15 cellular contexts compared by ENCODE assay signal in genomic region chr12:90216815-90217214, GRCh38.
A peak's percentile ranks its signal among the peaks of the same experiment; 100 is the strongest.
DNase-seq lines count a peak whose midpoint lies in the region; ATAC-seq, FAIRE-seq and TF ChIP-seq lines count a peak whose summit lies in the region.
"Had no signal": no experiment of that assay in that cellular context is flagged by ENCODE, and none has a peak within 500 bp of the region (broad histone marks: within the 10 kb centered on the region; RNA-seq: fewer than 3 reads in every experiment).

No MANE protein-coding gene starts in this region.

- H3K27me3 ChIP-seq in PC-3 (ENCODE audit: low read length) (no peaks in the 10 kb centered on the region), keratinocyte (ENCODE audit: control insufficient read depth, extremely low read depth, insufficient read depth, low read length) (no peaks in the 10 kb centered on the region), esophagus muscularis mucosa (no peaks in the 10 kb centered on the region), hepatocyte (no peaks in the 10 kb centered on the region)
- H3K27me3 ChIP-seq: colonic mucosa, gastrocnemius medialis had no signal

- no peaks in the 10 kb centered on the region for H3K36me3 ChIP-seq in PC-3 (ENCODE audit: low read depth, low read length)
- H3K36me3 ChIP-seq in keratinocyte (ENCODE audit: control insufficient read depth in 2 of 2, extremely low read depth in 1 of 2, insufficient read depth in 2 of 2, low read length in 2 of 2) = no peaks in the 10 kb centered on the region
- no peaks in the 10 kb centered on the region for H3K36me3 ChIP-seq in esophagus muscularis mucosa
- H3K36me3 ChIP-seq in hepatocyte (replicated peaks; ENCODE audit: insufficient read depth, low read depth) = no peaks in the 10 kb centered on the region
- H3K36me3 ChIP-seq: colonic mucosa, gastrocnemius medialis, lower lobe of right lung had no signal

- no peaks in the 10 kb centered on the region for H3F3A ChIP-seq in PC-3 (ENCODE audit: low read length, unreplicated experiment)

- H3K4me3 Mint-ChIP-seq in Calu3 (ENCODE audit: low read depth, unreplicated experiment) = no peak overlapping the region
- H3K4me3 Mint-ChIP-seq: activated CD4-positive, alpha-beta T cell treated with anti-CD3 and anti-CD28 coated beads, Interleukin-2, amount 10 ng/mL, durations not matched to agents 7 days and 5 days had no signal

- no peak for TF ChIP-seq CTCF in Calu3 (IDR thresholded peaks at IDR 0.05; ENCODE audit: unreplicated experiment)
- TF ChIP-seq CTCF in PC-3 (conservative IDR thresholded peaks at IDR 0.05; ENCODE audit: low read depth, low read length) = no peak
- no peak for TF ChIP-seq CTCF in keratinocyte (optimal IDR thresholded peaks at IDR 0.05 in 1 of 3, IDR thresholded peaks at IDR 0.05 in 1 of 3, conservative IDR thresholded peaks at IDR 0.05 in 1 of 3; ENCODE audit: extremely low read depth in 1 of 3, insufficient read depth in 2 of 3, low read length in 3 of 3)
- no peak for TF ChIP-seq CTCF in esophagus muscularis mucosa (IDR thresholded peaks at IDR 0.05)
- no peak for TF ChIP-seq CTCF in hepatocyte (IDR thresholded peaks at IDR 0.05; ENCODE audit: poor library complexity)

- H4K20me1 ChIP-seq in PC-3 (ENCODE audit: low read length) (no peaks in the 10 kb centered on the region), keratinocyte (ENCODE audit: control insufficient read depth, extremely low read depth, insufficient read depth, low read length) (no peaks in the 10 kb centered on the region), hepatocyte (ENCODE audit: insufficient read depth, poor library complexity, severe bottlenecking) (no peaks in the 10 kb centered on the region)

- no peak overlapping the region for H3K4me2 ChIP-seq in PC-3 (ENCODE audit: low read length)
- no peak overlapping the region for H3K4me2 ChIP-seq in keratinocyte (ENCODE audit: control insufficient read depth, extremely low read depth, insufficient read depth, low read depth, low read length)
- no peak overlapping the region for H3K4me2 ChIP-seq in hepatocyte

- no peaks in the 10 kb centered on the region for H3K9me3 ChIP-seq in PC-3 (ENCODE audit: low read length)
- no peaks in the 10 kb centered on the region for H3K9me3 ChIP-seq in keratinocyte (ENCODE audit: control insufficient read depth, low read depth, low read length)
- no peaks in the 10 kb centered on the region for H3K9me3 ChIP-seq in esophagus muscularis mucosa
- no peaks in the 10 kb centered on the region for H3K9me3 ChIP-seq in hepatocyte (ENCODE audit: low read depth)
- H3K9me3 ChIP-seq: colonic mucosa, gastrocnemius medialis, lower lobe of right lung had no signal

- H3K36me3 Mint-ChIP-seq in Calu3 (ENCODE audit: insufficient read depth, unreplicated experiment) = no peaks in the 10 kb centered on the region

- peak; percentile 22 for DNase-seq in Calu3
- DNase-seq in PC-3 = peak; percentile 65
- no peak for DNase-seq in keratinocyte (ENCODE audit: low read depth, low spot score)
- DNase-seq in effector CD8-positive, alpha-beta T cell (lab: John Stamatoyannopoulos, UW) = no peak
- no peak for DNase-seq in esophagus muscularis mucosa (ENCODE audit: extremely low spot score)
- DNase-seq in hepatocyte (ENCODE audit: low spot score) = no peak
- DNase-seq in HPDE6-E6E7 (ENCODE audit: extremely low spot score) = no peak
- DNase-seq: activated CD4-positive, alpha-beta T cell treated with anti-CD3 and anti-CD28 coated beads, Interleukin-2, amount 10 ng/mL, durations not matched to agents 7 days and 5 days; activated naive CD4-positive, alpha-beta T cell; colonic mucosa; gastrocnemius medialis; lower lobe of right lung; substantia nigra had no signal

- H3K27me3 Mint-ChIP-seq in Calu3 (ENCODE audit: unreplicated experiment) = no peaks in the 10 kb centered on the region
- H3K27me3 Mint-ChIP-seq: activated CD4-positive, alpha-beta T cell treated with anti-CD3 and anti-CD28 coated beads, Interleukin-2, amount 10 ng/mL, durations not matched to agents 7 days and 5 days had no signal

- H3K4me1 Mint-ChIP-seq in Calu3 (ENCODE audit: low read depth, unreplicated experiment) = peaks cover 6% of the 10 kb centered on the region

- dilution Hi-C loops in keratinocyte (cut with MboI; ENCODE audit: extremely low pct_ligation_motif_present, low sequenced_read_pairs) = no loop called here

- H3K79me2 ChIP-seq in PC-3 (ENCODE audit: low read length) (no peaks in the 10 kb centered on the region), keratinocyte (ENCODE audit: control insufficient read depth, insufficient read depth, low read length) (no peaks in the 10 kb centered on the region), hepatocyte (no peaks in the 10 kb centered on the region)

- H3K9me2 ChIP-seq in PC-3 (replicated peaks; ENCODE audit: low read length) (no peaks in the 10 kb centered on the region), hepatocyte (replicated peaks; ENCODE audit: insufficient read depth) (no peaks in the 10 kb centered on the region)

- POLR2A ChIA-PET in PC-3 (lab: Charles Lee; ENCODE audit: unreplicated experiment) = no interaction called here

- TF ChIP-seq POLR2A in esophagus muscularis mucosa (IDR thresholded peaks at IDR 0.05; ENCODE audit: low read depth) = no peak

- no peak for TF ChIP-seq EP300 in esophagus muscularis mucosa (IDR thresholded peaks at IDR 0.05)

- FAIRE-seq in keratinocyte (lab: Jason Lieb, UNC) = peak; percentile 34

- H3K9ac ChIP-seq in PC-3 (ENCODE audit: low read length) (no peak overlapping the region), keratinocyte (ENCODE audit: control insufficient read depth, extremely low read depth, insufficient read depth, low read length) (no peak overlapping the region)

- H3K27ac ChIP-seq in PC-3 (ENCODE audit: low read length) = no peak overlapping the region
- H3K27ac ChIP-seq in keratinocyte (ENCODE audit: control insufficient read depth, insufficient read depth, low read length) = no peak overlapping the region
- H3K27ac ChIP-seq in esophagus muscularis mucosa (replicated peaks in 1 of 4) = no peak overlapping the region
- H3K27ac ChIP-seq in hepatocyte = no peak overlapping the region
- H3K27ac ChIP-seq: colonic mucosa, gastrocnemius medialis, lower lobe of right lung, SK-N-MC had no signal

- peaks cover 3% of the 10 kb centered on the region for H3K9me3 Mint-ChIP-seq in Calu3 (ENCODE audit: low read depth, unreplicated experiment)
- H3K9me3 Mint-ChIP-seq: activated CD4-positive, alpha-beta T cell treated with anti-CD3 and anti-CD28 coated beads, Interleukin-2, amount 10 ng/mL, durations not matched to agents 7 days and 5 days had no signal

- H2AFZ ChIP-seq in PC-3 (ENCODE audit: low read length) (no peak overlapping the region), keratinocyte (ENCODE audit: control insufficient read depth, low read length) (no peak overlapping the region), hepatocyte (no peak overlapping the region)

- H3K4me1 ChIP-seq in PC-3 (ENCODE audit: insufficient read depth, low read length) (peaks cover 8% of the 10 kb centered on the region; the same call in 1 of the 2 replicates), keratinocyte (ENCODE audit: control insufficient read depth, extremely low read depth, insufficient read depth, low read length) (no peaks in the 10 kb centered on the region), esophagus muscularis mucosa (peaks cover 0 to 9% (median 0%) of the 10 kb centered on the region in 4 donors), hepatocyte (ENCODE audit: insufficient read depth) (no peaks in the 10 kb centered on the region)
- H3K4me1 ChIP-seq: colonic mucosa, gastrocnemius medialis, lower lobe of right lung had no signal

- H3K4me3 ChIP-seq in PC-3 (ENCODE audit: low read length) (no peak overlapping the region), keratinocyte (ENCODE audit: control insufficient read depth in 2 of 3, extremely low read depth in 1 of 3, insufficient read depth in 2 of 3, low read depth in 1 of 3, low read length in 3 of 3) (no peak overlapping the region), esophagus muscularis mucosa (no peak overlapping the region), hepatocyte (no peak overlapping the region)
- H3K4me3 ChIP-seq: colonic mucosa, gastrocnemius medialis, lower lobe of right lung, SK-N-MC had no signal

- intact Hi-C loops in Calu3 (cut with micrococcal nuclease; ENCODE audit: unreplicated experiment) = no loop called here
- intact Hi-C loops in PC-3 (cut with micrococcal nuclease) = no loop called here
- intact Hi-C loops in esophagus muscularis mucosa (cut with DNase I) = no loop called here

- BruUV-seq in Calu3 (replicated peaks; lab: Mats Ljungman, UMichigan) = no TSS peak
- no TSS peak for BruUV-seq in PC-3 (replicated peaks; lab: Mats Ljungman, UMichigan)

- peak; percentile 56 for ATAC-seq in HG02981 (IDR thresholded peaks at IDR 0.05; ENCODE audit: unreplicated experiment)
- ATAC-seq in PC-3 = 0 out of 2 replicates have a peak, but pooled peaks have one; percentile 13
- ATAC-seq: gastrocnemius medialis, lower lobe of right lung had no signal

- H3K9me1 ChIP-seq in keratinocyte (ENCODE audit: control insufficient read depth, extremely low read depth, insufficient read depth, low read length) = no peaks in the 10 kb centered on the region

- no peak overlapping the region for H3K27ac Mint-ChIP-seq in Calu3 (ENCODE audit: unreplicated experiment)
- H3K27ac Mint-ChIP-seq: activated CD4-positive, alpha-beta T cell treated with anti-CD3 and anti-CD28 coated beads, Interleukin-2, amount 10 ng/mL, durations not matched to agents 7 days and 5 days had no signal

- CTCF ChIA-PET in Calu3 (lab: Charles Lee) = no interaction called here
- CTCF ChIA-PET in PC-3 (lab: Charles Lee) = no interaction called here

- 8% methylated on average over 1 of the region's 1 CpG for WGBS in esophagus muscularis mucosa
- WGBS in hepatocyte (ENCODE audit: low lambda C conversion rate, missing lambda C conversion rate) = 77% methylated on average over 1 of the region's 1 CpG

Comparison
In these comparisons a context has a peak if more than half of its experiments do, and no peak if none do; other contexts are left out.
1. DNase-seq: peak in Calu3 (single experiment) and PC-3 (single experiment); none in keratinocyte (single experiment), effector CD8-positive, alpha-beta T cell (single experiment), esophagus muscularis mucosa (single experiment), hepatocyte (single experiment) and HPDE6-E6E7 (single experiment).